In genomic region chr20:57749861-57750260, GRCh38 we compare ENCODE assay signal across 13 cellular contexts.
"Had no signal": no experiment of that assay in that cellular context is flagged by ENCODE, and none has a peak within 500 bp of the region (broad histone marks: within the 10 kb centered on the region; RNA-seq: fewer than 3 reads in every experiment).

No MANE protein-coding gene starts in this region.

- ATAC-seq: activated naive CD8-positive, alpha-beta T cell treated with anti-CD3 and anti-CD28 coated beads, Interleukin-2, amount 50 U/mL, for 24 hours had no signal

- H3K27me3 ChIP-seq: cardiac muscle cell, gastrocnemius medialis, heart right ventricle, ovary had no signal

- H3K36me3 ChIP-seq: cardiac muscle cell, gastrocnemius medialis, heart right ventricle, ovary had no signal

- H3K4me3 ChIP-seq: cardiac muscle cell, ovary had no signal

- H3K9me3 ChIP-seq: gastrocnemius medialis, ovary had no signal

- DNase-seq: activated CD4-positive, alpha-beta T cell treated with anti-CD3 and anti-CD28 coated beads, Interleukin-2, amount 50 U/mL, for 1 hour; activated naive CD4-positive, alpha-beta T cell treated with anti-CD3 and anti-CD28 coated beads for 36 hours; activated naive CD8-positive, alpha-beta T cell treated with anti-CD3 and anti-CD28 coated beads, Interleukin-2, amount 50 U/mL, for 24 hours; gastrocnemius medialis; left cardiac atrium; mammary epithelial cell; naive B cell; stimulated activated CD4-positive, alpha-beta T cell treated with anti-CD3 and anti-CD28 coated beads, Interleukin-2, amount 100 ng/mL, for 48 hours; stimulated activated naive CD4-positive, alpha-beta T cell; SW 1271 had no signal

- H3K27ac ChIP-seq: cardiac muscle cell, ovary had no signal
